8 cellular contexts compared by ENCODE assay signal in genomic region chr3:71247221-71247947, GRCh38.
A peak's percentile ranks its signal among the peaks of the same experiment; 100 is the strongest.
DNase-seq lines count a peak whose midpoint lies in the region; ATAC-seq lines count a peak whose summit lies in the region.

No MANE protein-coding gene starts in this region.

- H3K4me3 Mint-ChIP-seq in activated CD4-positive, alpha-beta memory T cell treated with anti-CD3 and anti-CD28 coated beads, Interleukin-2, amount 10 ng/mL, durations not matched to agents 7 days and 5 days: no peak overlapping the region

- no peaks in the 10 kb centered on the region for H3K9me3 Mint-ChIP-seq in activated CD4-positive, alpha-beta memory T cell treated with anti-CD3 and anti-CD28 coated beads, Interleukin-2, amount 10 ng/mL, durations not matched to agents 7 days and 5 days

- H3K4me1 Mint-ChIP-seq in activated CD4-positive, alpha-beta memory T cell treated with anti-CD3 and anti-CD28 coated beads, Interleukin-2, amount 10 ng/mL, durations not matched to agents 7 days and 5 days: no peaks in the 10 kb centered on the region

- DNase-seq in EH (ENCODE audit: low read depth) (peak; percentile 70), HuH-7.5 (ENCODE audit: low spot score) (peak; percentile 6), cerebellar cortex (ENCODE audit: low spot score) (peak; percentile 35), myocyte (ENCODE audit: low read depth) (peak; percentile 10), SHP77 treated with DMSO at 0.1 percent for 48 hours (lab: John Stamatoyannopoulos, UW) (no peak)
- DNase-seq in activated CD4-positive, alpha-beta memory T cell treated with anti-CD3 and anti-CD28 coated beads, Interleukin-2, amount 10 ng/mL, durations not matched to agents 7 days and 5 days: no peak

- CTCF ChIA-PET in activated CD4-positive, alpha-beta memory T cell treated with anti-CD3 and anti-CD28 coated beads, Interleukin-2, amount 10 ng/mL, durations not matched to agents 7 days and 5 days (lab: Charles Lee): no interaction called here

- H3K27ac Mint-ChIP-seq in activated CD4-positive, alpha-beta memory T cell treated with anti-CD3 and anti-CD28 coated beads, Interleukin-2, amount 10 ng/mL, durations not matched to agents 7 days and 5 days: no peak overlapping the region

- ATAC-seq in HG03439 (IDR thresholded peaks at IDR 0.05; ENCODE audit: unreplicated experiment) (no peak), HG03521 (IDR thresholded peaks at IDR 0.05; ENCODE audit: unreplicated experiment) (no peak)

- peaks cover 2% of the 10 kb centered on the region for H3K36me3 Mint-ChIP-seq in activated CD4-positive, alpha-beta memory T cell treated with anti-CD3 and anti-CD28 coated beads, Interleukin-2, amount 10 ng/mL, durations not matched to agents 7 days and 5 days (ENCODE audit: low read depth)

- POLR2A ChIA-PET in activated CD4-positive, alpha-beta memory T cell treated with anti-CD3 and anti-CD28 coated beads, Interleukin-2, amount 10 ng/mL, durations not matched to agents 7 days and 5 days (lab: Charles Lee): no interaction called here

- H3K27me3 Mint-ChIP-seq in activated CD4-positive, alpha-beta memory T cell treated with anti-CD3 and anti-CD28 coated beads, Interleukin-2, amount 10 ng/mL, durations not matched to agents 7 days and 5 days: no peaks in the 10 kb centered on the region

Comparison
In these comparisons a context has a peak if more than half of its experiments do, and no peak if none do; other contexts are left out.
1. DNase-seq: peak in EH (single experiment), HuH-7.5 (single experiment), cerebellar cortex (single experiment) and myocyte (single experiment); none in SHP77 treated with DMSO at 0.1 percent for 48 hours (single experiment) and activated CD4-positive, alpha-beta memory T cell treated with anti-CD3 and anti-CD28 coated beads, Interleukin-2, amount 10 ng/mL, durations not matched to agents 7 days and 5 days (single experiment).